Comparison of ENCODE assay signal across 8 cellular contexts in the genomic region with DNA sequence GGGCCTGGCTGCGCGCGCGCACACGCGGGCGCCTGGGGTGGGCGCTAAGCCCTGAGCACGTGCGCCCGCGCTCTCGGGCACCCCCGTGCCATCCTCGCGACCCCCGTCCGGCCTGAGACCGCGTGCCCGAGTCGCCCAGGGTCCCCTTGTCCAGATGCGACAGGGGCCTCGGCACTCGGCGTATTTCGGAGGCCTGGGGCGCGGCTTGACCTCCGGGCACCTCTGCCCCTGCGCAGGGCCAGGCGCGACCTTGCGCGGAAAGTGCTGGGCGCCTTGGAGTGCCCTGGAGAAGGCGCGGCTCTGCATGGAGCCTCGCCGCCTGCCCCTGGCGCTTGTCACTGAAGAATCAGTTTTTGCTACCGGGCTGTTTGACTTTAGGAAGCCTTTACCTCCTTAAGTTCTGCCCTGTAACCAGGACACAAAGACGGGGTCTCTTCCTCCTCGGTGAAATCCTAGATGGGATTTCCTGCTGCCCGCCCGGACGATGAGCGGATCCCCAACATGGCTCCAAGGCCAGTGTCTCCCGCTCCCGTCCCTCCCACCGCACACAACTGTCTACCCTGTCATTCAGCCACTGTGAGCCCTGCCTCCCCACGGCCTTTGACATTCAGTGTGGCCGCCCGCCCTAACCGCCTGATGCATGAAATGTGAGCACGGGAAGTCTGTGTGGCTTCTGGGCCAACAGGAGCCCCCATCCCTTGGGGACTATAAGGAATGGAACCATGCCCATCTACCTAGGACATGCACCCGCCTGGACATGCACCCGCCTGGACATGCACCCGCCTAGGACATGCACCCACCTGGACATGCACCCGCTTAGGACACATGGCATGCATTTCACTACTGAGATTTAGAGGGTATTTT. TPM values are rescaled to one million over a fixed set of nuclear protein-coding genes. Genes with fewer than 3 reads are reported as not detected.
DNase-seq lines count a peak whose midpoint lies in the region; ATAC-seq, FAIRE-seq and TF ChIP-seq lines count a peak whose summit lies in the region.

No MANE protein-coding gene starts in this region.

- H3K4me2 ChIP-seq in OCI-LY7 (ENCODE audit: low read length) = peak overlapping the region; percentile 45; the same call in 1 of the 2 replicates
- peak overlapping the region; percentile 94 for H3K4me2 ChIP-seq in neural progenitor cell

- peak overlapping the region; percentile 59 for H3K4me3 ChIP-seq in OCI-LY7 (ENCODE audit: low read depth, low read length, poor library complexity, severe bottlenecking)
- H3K4me3 ChIP-seq in epithelial cell of proximal tubule (ENCODE audit: low read depth, low read length) = peak overlapping the region; percentile 81
- H3K4me3 ChIP-seq in neural progenitor cell = peak overlapping the region; percentile 75

- H3K4me1 Mint-ChIP-seq in neural progenitor cell = peaks cover 23% of the 10 kb centered on the region

- H3K4me1 ChIP-seq in OCI-LY7 (ENCODE audit: insufficient read depth, low read length, poor library complexity, severe bottlenecking) (no peaks in the 10 kb centered on the region), neural progenitor cell (peaks cover 13% of the 10 kb centered on the region)

- no peaks in the 10 kb centered on the region for H3K9me2 ChIP-seq in OCI-LY7 (ENCODE audit: insufficient read depth, low read length)

- H2AFZ ChIP-seq in OCI-LY7 (ENCODE audit: low read length) = no peak overlapping the region
- H2AFZ ChIP-seq in neural progenitor cell (replicated peaks) = peak overlapping the region; percentile 94

- H3K27ac ChIP-seq in OCI-LY7 (ENCODE audit: low read depth, low read length, poor library complexity, severe bottlenecking) (no peak overlapping the region), neural progenitor cell (no peak overlapping the region)

- CTCF ChIA-PET in OCI-LY7 (lab: Charles Lee; ENCODE audit: unreplicated experiment) = no interaction called here

- H3K9me3 ChIP-seq in OCI-LY7 (ENCODE audit: low read length) (no peaks in the 10 kb centered on the region), neural progenitor cell (ENCODE audit: low read depth) (no peaks in the 10 kb centered on the region)

- no peak for FAIRE-seq in D721Med (lab: Jason Lieb, UNC)

- POLR2A ChIA-PET in OCI-LY7 (lab: Charles Lee) = interaction anchor here (0.6 kb wide), 1 partner anchor 146 kb away, joined by 3 read pairs; no protein-coding TSS in a partner anchor

- no peak overlapping the region for H3K27ac Mint-ChIP-seq in neural progenitor cell

- H3F3A ChIP-seq in neural progenitor cell (ENCODE audit: low read depth) = no peaks in the 10 kb centered on the region

- intact Hi-C loops in OCI-LY7 (cut with micrococcal nuclease; ENCODE audit: unreplicated experiment) = no loop called here

- H3K79me2 ChIP-seq in OCI-LY7 (ENCODE audit: insufficient read depth, low read depth, low read length) = no peaks in the 10 kb centered on the region
- H3K79me2 ChIP-seq in neural progenitor cell (ENCODE audit: low read depth) = no peaks in the 10 kb centered on the region

- no peaks in the 10 kb centered on the region for H3K36me3 ChIP-seq in OCI-LY7 (ENCODE audit: insufficient read depth, low read length)
- no peaks in the 10 kb centered on the region for H3K36me3 ChIP-seq in neural progenitor cell

- ATAC-seq in GM21360 (IDR thresholded peaks at IDR 0.05; ENCODE audit: unreplicated experiment) = no peak

- peaks cover 86% of the 10 kb centered on the region for H3K27me3 ChIP-seq in neural progenitor cell

- H3K27me3 Mint-ChIP-seq in neural progenitor cell (ENCODE audit: insufficient read depth, low read depth) = peaks cover 22% of the 10 kb centered on the region

- peaks cover 8% of the 10 kb centered on the region for H3K36me3 Mint-ChIP-seq in neural progenitor cell

- TF ChIP-seq CTCF in D721Med (IDR thresholded peaks at IDR 0.05; ENCODE audit: insufficient read depth, missing control alignments) (no peak), OCI-LY7 (conservative IDR thresholded peaks at IDR 0.05; ENCODE audit: low read length) (no peak), epithelial cell of proximal tubule (conservative IDR thresholded peaks at IDR 0.05; ENCODE audit: low read depth, low read length) (no peak), neural progenitor cell (IDR thresholded peaks at IDR 0.05) (no peak)

- no TSS peak for BruUV-seq in OCI-LY7 (replicated peaks; lab: Mats Ljungman, UMichigan)

- DNase-seq in D721Med (ENCODE audit: insufficient read length, low spot score) (peak; percentile 37), OCI-LY7 (ENCODE audit: low spot score) (no peak), epithelial cell of proximal tubule (ENCODE audit: low read depth) (no peak), neural progenitor cell (ENCODE audit: low spot score) (peak; percentile 76), HPDE6-E6E7 (ENCODE audit: extremely low spot score) (no peak), hepatic stellate cell (ENCODE audit: low spot score) (no peak), HuH-7 (ENCODE audit: low spot score) (no peak)

- H4K20me1 ChIP-seq in OCI-LY7 (ENCODE audit: insufficient read depth, low read length) = no peaks in the 10 kb centered on the region
- peaks cover 12% of the 10 kb centered on the region for H4K20me1 ChIP-seq in neural progenitor cell (ENCODE audit: low read depth)

- no peak overlapping the region for H3K9ac ChIP-seq in neural progenitor cell

- peaks cover 6% of the 10 kb centered on the region for H3K9me3 Mint-ChIP-seq in neural progenitor cell

- H3K4me3 Mint-ChIP-seq in neural progenitor cell = peak overlapping the region; percentile 81

RNA-seq across cellular contexts. Expression of gene STK32C, which starts 1.1 kb away (rescaled TPM):
- total RNA-seq in OCI-LY7 (2014; rRNA removed; shearing (Covaris generic)) = 13.1 and 16.8 TPM in 2 replicates
- total RNA-seq in OCI-LY7 (2022) = 30.4 and 32.4 TPM in 2 replicates
- total RNA-seq in epithelial cell of proximal tubule = 13.0 and 25.9 TPM in 2 replicates
- total RNA-seq in neural progenitor cell (ENCODE audit: low replicate concordance) = 2.5 and 13.5 TPM in 2 replicates

RNA-seq across cellular contexts. Expression of gene LRRC27, which starts 23.2 kb away (rescaled TPM):
- total RNA-seq in OCI-LY7 (2014; rRNA removed; shearing (Covaris generic)) = 10.0 and 13.0 TPM in 2 replicates
- total RNA-seq in OCI-LY7 (2022) (16.1 and 17.3 TPM in 2 replicates), epithelial cell of proximal tubule (3.1 and 5.8 TPM in 2 replicates), neural progenitor cell (ENCODE audit: low replicate concordance) (8.0 and 16.9 TPM in 2 replicates)

Comparison
In these comparisons a context has a peak if more than half of its experiments do, and no peak if none do; other contexts are left out.
1. DNase-seq: peak in D721Med (single experiment) and neural progenitor cell (single experiment); none in OCI-LY7 (single experiment), epithelial cell of proximal tubule (single experiment), HPDE6-E6E7 (single experiment), hepatic stellate cell (single experiment) and HuH-7 (single experiment).
2. Peak in every context shown above with its lines, with median percentiles within 50 percentile points of each other: H3K4me3 ChIP-seq.